In the genomic region with DNA sequence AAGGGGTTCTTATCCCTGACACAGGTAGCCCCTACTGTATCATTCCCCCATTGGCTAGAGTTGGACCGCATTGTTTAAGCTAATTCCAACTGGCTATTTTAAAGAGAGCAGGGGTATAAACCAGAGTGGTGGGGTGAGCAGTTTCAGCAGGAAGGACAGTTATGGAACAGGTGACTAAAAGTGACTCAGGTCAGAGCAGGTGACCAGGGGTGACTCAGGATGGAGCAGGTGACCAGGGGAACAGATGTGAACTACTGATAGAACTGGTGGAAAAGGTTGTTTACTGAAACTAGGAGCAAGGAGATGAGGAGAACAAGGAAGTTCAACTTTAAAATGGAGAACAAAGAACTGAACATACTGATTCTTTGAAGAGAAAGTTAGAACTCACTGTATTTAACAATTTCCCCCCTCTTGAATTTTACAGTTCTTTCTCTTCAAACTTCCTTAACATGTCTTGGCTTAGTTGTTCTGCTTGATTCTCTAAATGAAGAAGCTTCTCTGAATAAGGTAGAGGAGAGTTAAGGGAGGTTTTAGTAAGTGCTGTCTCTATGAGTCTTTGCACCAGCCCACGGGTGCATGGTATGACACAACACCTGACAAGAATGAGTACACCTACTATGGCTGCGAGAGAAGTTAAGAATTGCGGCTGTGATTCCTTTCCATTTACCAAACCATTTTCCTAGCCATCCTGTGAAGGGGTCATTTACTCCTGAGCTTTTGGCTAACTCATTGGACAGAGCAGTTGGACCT, we compare ENCODE assay signal across 21 cellular contexts.
DNase-seq lines count a peak whose midpoint lies in the region; ATAC-seq and TF ChIP-seq lines count a peak whose summit lies in the region.
"Had no signal": no experiment of that assay in that cellular context is flagged by ENCODE, and none has a peak within 500 bp of the region (broad histone marks: within the 10 kb centered on the region; RNA-seq: fewer than 3 reads in every experiment).

No MANE protein-coding gene starts in this region.

- H3K4me1 ChIP-seq in HAP-1: no peaks in the 10 kb centered on the region
- H3K4me1 ChIP-seq: SJCRH30 had no signal

- TF ChIP-seq CTCF in Calu3 (IDR thresholded peaks at IDR 0.05; ENCODE audit: unreplicated experiment): no peak

- ATAC-seq in GM21526 (IDR thresholded peaks at IDR 0.05; ENCODE audit: low FRiP score, unreplicated experiment) (no peak), HG02973 (IDR thresholded peaks at IDR 0.05; ENCODE audit: unreplicated experiment) (no peak)
- ATAC-seq: Panc1 had no signal

- H3K27ac Mint-ChIP-seq in Calu3 (ENCODE audit: unreplicated experiment): peak overlapping the region; percentile 45

- peaks cover 7% of the 10 kb centered on the region for H3K9me3 Mint-ChIP-seq in Calu3 (ENCODE audit: low read depth, unreplicated experiment)

- CTCF ChIA-PET in Calu3 (lab: Charles Lee): no interaction called here

- H3K9me3 ChIP-seq in HAP-1: no peaks in the 10 kb centered on the region

- H3K27me3 Mint-ChIP-seq in Calu3 (ENCODE audit: unreplicated experiment): no peaks in the 10 kb centered on the region

- intact Hi-C loops in Calu3 (cut with micrococcal nuclease; ENCODE audit: unreplicated experiment): no loop called here

- no peaks in the 10 kb centered on the region for H3K27me3 ChIP-seq in HAP-1 (ENCODE audit: low read depth)
- H3K27me3 ChIP-seq: SJCRH30 had no signal

- peaks cover 9% of the 10 kb centered on the region for H3K4me1 Mint-ChIP-seq in Calu3 (ENCODE audit: low read depth, unreplicated experiment)
- H3K4me1 Mint-ChIP-seq: CD8-positive, alpha-beta memory T cell had no signal

- no peak overlapping the region for H3K4me3 ChIP-seq in HAP-1
- H3K4me3 ChIP-seq: GM23248, SJCRH30 had no signal

- H3K36me3 Mint-ChIP-seq in Calu3 (ENCODE audit: insufficient read depth, unreplicated experiment): no peaks in the 10 kb centered on the region

- no peak overlapping the region for H3K4me3 Mint-ChIP-seq in Calu3 (ENCODE audit: low read depth, unreplicated experiment)
- H3K4me3 Mint-ChIP-seq: CD8-positive, alpha-beta memory T cell had no signal

- in situ Hi-C loops in HAP-1 (cut with MboI; ENCODE audit: low sequenced_read_pairs): no loop called here

- BruUV-seq in Calu3 (replicated peaks; lab: Mats Ljungman, UMichigan): no TSS peak

- H3K36me3 ChIP-seq in HAP-1 (replicated peaks): no peaks in the 10 kb centered on the region
- H3K36me3 ChIP-seq: SJCRH30 had no signal

- DNase-seq in Calu3: no peak
- peak; percentile 55 for DNase-seq in DMS53 (lab: John Stamatoyannopoulos, UW)
- peak; percentile 11 for DNase-seq in SW480 (ENCODE audit: low spot score)
- DNase-seq in kidney tubule cell (ENCODE audit: low spot score): peak; percentile 75
- DNase-seq in HAP-1 (ENCODE audit: low spot score in 2 of 2): no peak
- DNase-seq: ACHN; C1 segment of cervical spinal cord; CD8-positive, alpha-beta memory T cell; DND-41; GM23248; HCEC 1CT; KBM-7; NCI-H1105 treated with DMSO at 0.1 percent for 48 hours; NCI-H1694 treated with DMSO at 0.1 percent for 48 hours; NCI-H2107; NCI-H510A; NCI-H82; SJCRH30 had no signal

Comparison
In these comparisons a context has a peak if more than half of its experiments do, and no peak if none do; other contexts are left out.
1. DNase-seq: peak in DMS53 (single experiment), SW480 (single experiment) and kidney tubule cell (single experiment); none in Calu3 (single experiment) and HAP-1 (0 of 2).